14 cellular contexts compared by ENCODE assay signal in genomic region chr9:84121991-84122523, GRCh38.
DNase-seq lines count a peak whose midpoint lies in the region; ATAC-seq and TF ChIP-seq lines count a peak whose summit lies in the region.
"Had no signal": no experiment of that assay in that cellular context is flagged by ENCODE, and none has a peak within 500 bp of the region (broad histone marks: within the 10 kb centered on the region; RNA-seq: fewer than 3 reads in every experiment).

No MANE protein-coding gene starts in this region.

- H3K36me3 ChIP-seq in HEK293 (ENCODE audit: control insufficient read depth in 2 of 2, insufficient read depth in 1 of 2, low read length in 2 of 2) (no peaks in the 10 kb centered on the region), left lung (no peaks in the 10 kb centered on the region)

- no peaks in the 10 kb centered on the region for H3K27me3 ChIP-seq in left lung
- H3K27me3 ChIP-seq: foreskin keratinocyte had no signal

- H3K4me1 ChIP-seq in HEK293 (ENCODE audit: control insufficient read depth, insufficient read depth, low read length) (peaks cover 18% of the 10 kb centered on the region), left lung (no peaks in the 10 kb centered on the region)
- H3K4me1 ChIP-seq: foreskin keratinocyte had no signal

- H3K27ac ChIP-seq in HEK293 (ENCODE audit: extremely low read depth, low read depth, low read length) = no peak overlapping the region
- H3K27ac ChIP-seq in left lung = no peak overlapping the region
- H3K27ac ChIP-seq: foreskin keratinocyte, SK-N-MC had no signal

- TF ChIP-seq CTCF in HEK293 (tag by site-specific recombination; IDR thresholded peaks at IDR 0.05) (no peak), left lung (IDR thresholded peaks at IDR 0.05) (no peak)

- POLR2A ChIA-PET in HEK293 (lab: Yijun Ruan, JAX) = no interaction called here

- H3K9me3 ChIP-seq in HEK293 (ENCODE audit: control insufficient read depth, insufficient read depth, low read depth, low read length) (no peaks in the 10 kb centered on the region), left lung (no peaks in the 10 kb centered on the region)

- peak; percentile 79 for ATAC-seq in left lung
- ATAC-seq: foreskin keratinocyte; stimulated activated effector memory CD8-positive, alpha-beta T cell treated with anti-CD3 and anti-CD28 coated beads, Interleukin-12 subunit alpha, Interleukin-12 subunit beta, amount 100 ng/mL, for 72 hours had no signal

- CTCF ChIA-PET in HEK293 (lab: Yijun Ruan, JAX) = no interaction called here

- DNase-seq in AG20443 (ENCODE audit: low spot score) (peak; percentile 47), amniotic epithelial cell (ENCODE audit: low read depth) (peak; percentile 70), left lung (no peak), Ammon's horn (ENCODE audit: low spot score) (no peak), NCI-H82 treated with DMSO at 0.1 percent for 48 hours (lab: John Stamatoyannopoulos, UW; ENCODE audit: unreplicated experiment) (no peak), hepatic stellate cell (ENCODE audit: low spot score) (no peak)
- DNase-seq in stimulated activated CD4-positive, alpha-beta T cell treated with anti-CD3 and anti-CD28 coated beads, Interleukin-15, amount 100 ng/mL, for 24 hours = no peak
- DNase-seq: foreskin keratinocyte; NCI-H526 treated with DMSO at 0.1 percent for 48 hours; occipital lobe; stimulated activated CD4-positive, alpha-beta T cell treated with anti-CD3 and anti-CD28 coated beads, Interleukin-1b, Interleukin-23, amount 100 ng/mL, for 48 hours had no signal

- intact Hi-C loops in left lung (cut with DNase I) = no loop called here

- H3K4me3 ChIP-seq in HEK293 (ENCODE audit: low read depth, low read length) (no peak overlapping the region), left lung (no peak overlapping the region)
- H3K4me3 ChIP-seq: SK-N-MC had no signal

TF ChIP-seq in HEK293, 187 proteins besides CTCF, POLR2A, EP300 and RAD21:
- TF ChIP-seq FEZF1 (tag by site-specific recombination; IDR thresholded peaks at IDR 0.05) = peak; percentile 66
- TF ChIP-seq OSR2 (tag by site-specific recombination; IDR thresholded peaks at IDR 0.05) = no peak
- peak; percentile 64 for TF ChIP-seq WT1 (tag by site-specific recombination; IDR thresholded peaks at IDR 0.05)
- peak; percentile 89 for TF ChIP-seq PRDM6 (tag by site-specific recombination; IDR thresholded peaks at IDR 0.05)
TF ChIP-seq in HEK293: peak in this region for 3.

Comparison
In these comparisons a context has a peak if more than half of its experiments do, and no peak if none do; other contexts are left out.
1. DNase-seq: peak in AG20443 (single experiment) and amniotic epithelial cell (single experiment); none in left lung (0 of 2), Ammon's horn (single experiment), NCI-H82 treated with DMSO at 0.1 percent for 48 hours (single experiment), stimulated activated CD4-positive, alpha-beta T cell treated with anti-CD3 and anti-CD28 coated beads, Interleukin-15, amount 100 ng/mL, for 24 hours (single experiment) and hepatic stellate cell (single experiment).